ENCODE assay signal across 30 cellular contexts in the genomic region with DNA sequence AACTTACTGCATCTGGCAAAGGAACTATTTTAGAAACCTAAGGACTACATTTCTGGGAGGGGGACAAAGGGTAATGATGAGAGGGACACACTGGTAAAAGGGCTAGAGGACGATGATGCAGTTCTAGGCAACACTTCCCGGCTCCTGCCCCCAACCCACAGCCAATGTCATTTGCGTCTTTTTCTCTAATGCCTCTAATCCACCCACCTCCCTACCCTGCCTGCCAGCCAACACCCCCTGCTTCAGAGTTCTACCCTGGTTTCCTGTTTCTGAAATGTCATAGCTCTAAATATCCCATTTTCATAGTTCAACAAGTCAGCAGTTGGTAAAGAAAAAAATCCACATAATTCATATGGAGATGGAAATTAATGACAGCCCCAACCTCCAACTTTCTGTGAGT.
A peak's percentile ranks its signal among the peaks of the same experiment; 100 is the strongest.
DNase-seq lines count a peak whose midpoint lies in the region; ATAC-seq lines count a peak whose summit lies in the region.
"Had no signal": no experiment of that assay in that cellular context is flagged by ENCODE, and none has a peak within 500 bp of the region (broad histone marks: within the 10 kb centered on the region; RNA-seq: fewer than 3 reads in every experiment).

No MANE protein-coding gene starts in this region.

- peak overlapping the region; percentile 53 for H3K4me3 Mint-ChIP-seq in activated T-helper 1 cell treated with anti-CD3 and anti-CD28 coated beads, Interleukin-12 subunit alpha, Interleukin-12 subunit beta, Interleukin-2, Interleukin-4 antibody, amounts not matched to agents 30 ng/mL and 10 ng/mL and 1 ng/mL, durations not matched to agents 14 hours and 24 hours and 36 hours
- H3K4me3 Mint-ChIP-seq: neural crest cell, WTC11 had no signal

- H3K4me1 Mint-ChIP-seq in activated T-helper 1 cell treated with anti-CD3 and anti-CD28 coated beads, Interleukin-12 subunit alpha, Interleukin-12 subunit beta, Interleukin-2, Interleukin-4 antibody, amounts not matched to agents 30 ng/mL and 10 ng/mL and 1 ng/mL, durations not matched to agents 14 hours and 24 hours and 36 hours (ENCODE audit: low read depth), result peaks cover 55% of the 10 kb centered on the region
- H3K4me1 Mint-ChIP-seq: neural crest cell had no signal

- no peaks in the 10 kb centered on the region for H3K36me3 Mint-ChIP-seq in activated T-helper 1 cell treated with anti-CD3 and anti-CD28 coated beads, Interleukin-12 subunit alpha, Interleukin-12 subunit beta, Interleukin-2, Interleukin-4 antibody, amounts not matched to agents 30 ng/mL and 10 ng/mL and 1 ng/mL, durations not matched to agents 14 hours and 24 hours and 36 hours (ENCODE audit: low read depth)

- intact Hi-C loops in activated T-helper 1 cell treated with anti-CD3 and anti-CD28 coated beads, Interleukin-12 subunit alpha, Interleukin-12 subunit beta, Interleukin-2, Interleukin-4 antibody, amounts not matched to agents 30 ng/mL and 10 ng/mL and 1 ng/mL, durations not matched to agents 14 hours and 24 hours and 36 hours (cut with micrococcal nuclease), result loop anchor here (5.0 kb wide), 2 partner anchors 75 to 140 kb away; no protein-coding TSS in a partner anchor

- no peak overlapping the region for H3K4me3 ChIP-seq in Jurkat, Clone E6-1 (ENCODE audit: low read length)
- H3K4me3 ChIP-seq: body of pancreas, esophagus muscularis mucosa, HAP-1, SJSA1, transverse colon had no signal

- no peak for ATAC-seq in GM18519 (IDR thresholded peaks at IDR 0.05; ENCODE audit: low FRiP score, unreplicated experiment)
- ATAC-seq: body of pancreas, left lobe of liver, WTC11 had no signal

- H3K27ac Mint-ChIP-seq in activated T-helper 1 cell treated with anti-CD3 and anti-CD28 coated beads, Interleukin-12 subunit alpha, Interleukin-12 subunit beta, Interleukin-2, Interleukin-4 antibody, amounts not matched to agents 30 ng/mL and 10 ng/mL and 1 ng/mL, durations not matched to agents 14 hours and 24 hours and 36 hours, result no peak overlapping the region

- H3K27me3 Mint-ChIP-seq in activated T-helper 1 cell treated with anti-CD3 and anti-CD28 coated beads, Interleukin-12 subunit alpha, Interleukin-12 subunit beta, Interleukin-2, Interleukin-4 antibody, amounts not matched to agents 30 ng/mL and 10 ng/mL and 1 ng/mL, durations not matched to agents 14 hours and 24 hours and 36 hours (ENCODE audit: insufficient read depth), result peaks cover 47% of the 10 kb centered on the region

- no peaks in the 10 kb centered on the region for H3K9me3 Mint-ChIP-seq in activated T-helper 1 cell treated with anti-CD3 and anti-CD28 coated beads, Interleukin-12 subunit alpha, Interleukin-12 subunit beta, Interleukin-2, Interleukin-4 antibody, amounts not matched to agents 30 ng/mL and 10 ng/mL and 1 ng/mL, durations not matched to agents 14 hours and 24 hours and 36 hours
- H3K9me3 Mint-ChIP-seq: neural crest cell, WTC11 had no signal

- DNase-seq in activated T-cell treated with anti-CD3 and anti-CD28 coated beads for 4 hours (peak; percentile 19), putamen (ENCODE audit: low spot score) (peak; percentile 47), EL (no peak), RPMI8226 (no peak)
- no peak for DNase-seq in activated T-cell treated with anti-CD3 and anti-CD28 coated beads, Interleukin-2, amount 50 U/mL, for 1 hour
- peak; percentile 26 for DNase-seq in Jurkat, Clone E6-1 (ENCODE audit: low read depth, low spot score)
- DNase-seq in activated T-helper 1 cell treated with anti-CD3 and anti-CD28 coated beads, Interleukin-12 subunit alpha, Interleukin-12 subunit beta, Interleukin-2, Interleukin-4 antibody, amounts not matched to agents 30 ng/mL and 10 ng/mL and 1 ng/mL, durations not matched to agents 14 hours and 24 hours and 36 hours (ENCODE audit: low spot score), result no peak
- DNase-seq: activated effector memory CD4-positive, alpha-beta T cell treated with Interleukin-2 at 50 U/mL for 16 hours; body of pancreas; Caco-2; cerebellar nuclear complex; DMS79; foreskin fibroblast; GF-D8; KG1; MM.1S; NCI-H1105 treated with DMSO at 0.1 percent for 48 hours; NCI-H1930; NCI-H510A treated with DMSO at 0.1 percent for 48 hours; small intestine; stimulated activated CD4-positive, alpha-beta T cell treated with anti-CD3 and anti-CD28 coated beads, Interleukin-1b, Interleukin-23, amount 100 ng/mL, for 48 hours; stimulated activated CD8-positive, alpha-beta memory T cell treated with anti-CD3 and anti-CD28 coated beads, Interleukin-4, amount 100 ng/mL, for 48 hours; transverse colon had no signal

Comparison
In these comparisons a context has a peak if more than half of its experiments do, and no peak if none do; other contexts are left out.
1. DNase-seq: peak in activated T-cell treated with anti-CD3 and anti-CD28 coated beads for 4 hours (single experiment), Jurkat, Clone E6-1 (single experiment) and putamen (single experiment); none in activated T-cell treated with anti-CD3 and anti-CD28 coated beads, Interleukin-2, amount 50 U/mL, for 1 hour (single experiment), activated T-helper 1 cell treated with anti-CD3 and anti-CD28 coated beads, Interleukin-12 subunit alpha, Interleukin-12 subunit beta, Interleukin-2, Interleukin-4 antibody, amounts not matched to agents 30 ng/mL and 10 ng/mL and 1 ng/mL, durations not matched to agents 14 hours and 24 hours and 36 hours (single experiment), EL (single experiment) and RPMI8226 (single experiment).